ENCODE assay signal across 8 cellular contexts in the genomic region with DNA sequence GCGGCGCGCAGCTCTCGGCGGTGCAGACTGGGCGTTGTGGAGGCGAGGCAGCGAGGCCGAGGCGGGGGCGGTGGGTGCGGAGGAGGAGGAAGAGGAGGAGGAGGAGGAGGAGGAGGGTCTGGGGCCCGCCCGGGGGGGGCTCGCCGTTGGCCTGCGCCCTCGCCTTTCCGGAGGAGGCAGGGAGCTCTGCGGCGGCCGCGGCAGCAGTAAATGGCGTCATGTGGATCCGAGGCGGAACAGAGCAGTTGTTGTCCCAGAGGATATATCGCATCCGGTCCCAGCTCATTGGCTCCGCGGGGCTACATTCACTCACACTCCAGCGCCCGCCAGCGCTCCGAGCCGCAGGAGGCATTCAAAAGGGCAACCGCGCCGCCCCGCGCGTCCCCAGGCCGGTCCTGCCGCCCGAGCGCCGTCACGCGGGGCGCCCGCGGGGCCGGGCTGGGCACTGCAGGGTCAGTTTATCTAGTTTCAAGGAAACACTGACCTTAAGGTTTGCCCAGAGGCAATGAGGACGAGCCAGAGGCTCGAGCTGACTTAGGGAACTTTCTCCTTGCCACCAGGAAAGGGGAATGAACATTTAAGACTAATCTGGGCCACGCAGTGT. TPM values are rescaled to one million over a fixed set of nuclear protein-coding genes. Genes with fewer than 3 reads are reported as not detected.
A peak's percentile ranks its signal among the peaks of the same experiment; 100 is the strongest.
DNase-seq lines count a peak whose midpoint lies in the region; ATAC-seq, FAIRE-seq and TF ChIP-seq lines count a peak whose summit lies in the region.

A gene with protein sequence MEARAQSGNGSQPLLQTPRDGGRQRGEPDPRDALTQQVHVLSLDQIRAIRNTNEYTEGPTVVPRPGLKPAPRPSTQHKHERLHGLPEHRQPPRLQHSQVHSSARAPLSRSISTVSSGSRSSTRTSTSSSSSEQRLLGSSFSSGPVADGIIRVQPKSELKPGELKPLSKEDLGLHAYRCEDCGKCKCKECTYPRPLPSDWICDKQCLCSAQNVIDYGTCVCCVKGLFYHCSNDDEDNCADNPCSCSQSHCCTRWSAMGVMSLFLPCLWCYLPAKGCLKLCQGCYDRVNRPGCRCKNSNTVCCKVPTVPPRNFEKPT (minus strand): TSS at position 29 of the 604 bp plus-strand sequence. CDS start 3,421 bp downstream, outside the sequence.

- no peak for FAIRE-seq in GM12892 (lab: Jason Lieb, UNC)

- H3K79me2 ChIP-seq in PC-9 (ENCODE audit: low read depth) (peaks cover 45% of the 10 kb centered on the region), parathyroid adenoma (no peaks in the 10 kb centered on the region)

- H2AFZ ChIP-seq in PC-9 = peak within 1 kb of the TSS; percentile 87
- peak within 1 kb of the TSS; percentile 84 for H2AFZ ChIP-seq in parathyroid adenoma

- DNase-seq in ELR (ENCODE audit: low read depth) (peak; percentile 98), PC-9 (peak; percentile 85 to 91), ascending aorta (ENCODE audit: low spot score in 2 of 2) (peak; percentile 88 to 97), left ventricle myocardium superior (peak; percentile 96), GM12892 (ENCODE audit: insufficient read length) (no peak)

- no TSS peak for BruUV-seq in PC-9 (replicated peaks; lab: Mats Ljungman, UMichigan)

- no peaks in the 10 kb centered on the region for H3K9me2 ChIP-seq in PC-9 (ENCODE audit: insufficient read depth)

- intact Hi-C loops in PC-9 (cut with micrococcal nuclease; ENCODE audit: unreplicated experiment) = loop anchor here (1.0 to 10.0 kb wide), 8 partner anchors 101 to 939 kb away; no protein-coding TSS in a partner anchor
- intact Hi-C loops in ascending aorta (cut with DNase I) = loop anchor here (2.0 to 5.0 kb wide), 8 partner anchors 208 to 934 kb away; partner anchors contain the start of gene RBM26
- intact Hi-C loops in left ventricle myocardium superior (cut with micrococcal nuclease) = no loop called here

- H3K36me3 ChIP-seq in HUES48 (ENCODE audit: control insufficient read depth, insufficient read depth, low read length) (peaks cover 19% of the 10 kb centered on the region), PC-9 (ENCODE audit: low read depth) (peaks cover 8% of the 10 kb centered on the region; the same call in 1 of the 2 replicates), ascending aorta (peaks cover 0 to 13% of the 10 kb centered on the region in 2 donors), parathyroid adenoma (ENCODE audit: control insufficient read depth, insufficient read depth, low read length) (no peaks in the 10 kb centered on the region)

- POLR2A ChIA-PET in PC-9 (lab: Charles Lee; ENCODE audit: unreplicated experiment) = interaction anchor here (0.5 to 1.0 kb wide), 14 partner anchors 138 to 938 kb away, joined by 3 to 10 read pairs (median 5); no protein-coding TSS in a partner anchor

- peaks cover 13% of the 10 kb centered on the region for H3K27me3 ChIP-seq in HUES48 (ENCODE audit: control insufficient read depth, insufficient read depth, low read length)
- H3K27me3 ChIP-seq in PC-9 (ENCODE audit: insufficient read depth, low read depth) = no peaks in the 10 kb centered on the region
- no peaks in the 10 kb centered on the region for H3K27me3 ChIP-seq in ascending aorta
- no peaks in the 10 kb centered on the region for H3K27me3 ChIP-seq in parathyroid adenoma (ENCODE audit: control insufficient read depth, insufficient read depth, low read length)

- peak; percentile 40 for ATAC-seq in GM21576 (IDR thresholded peaks at IDR 0.05; ENCODE audit: unreplicated experiment)
- ATAC-seq in left ventricle myocardium superior = peak; percentile 80

- H3F3A ChIP-seq in PC-9 (ENCODE audit: insufficient read depth, low read depth) = no peaks in the 10 kb centered on the region; the same call in 1 of the 2 replicates

- H3K4me1 ChIP-seq in HUES48 (ENCODE audit: control insufficient read depth, insufficient read depth, low read length) = peaks cover 42% of the 10 kb centered on the region
- H3K4me1 ChIP-seq in PC-9 (replicated peaks; ENCODE audit: insufficient read depth) = peaks cover 8% of the 10 kb centered on the region
- H3K4me1 ChIP-seq in ascending aorta = peaks cover 0 to 16% of the 10 kb centered on the region in 2 donors
- H3K4me1 ChIP-seq in parathyroid adenoma = no peaks in the 10 kb centered on the region

- H4K20me1 ChIP-seq in PC-9 (ENCODE audit: insufficient read depth) = peaks cover 20% of the 10 kb centered on the region

- H3K4me3 ChIP-seq in HUES48 (ENCODE audit: low read depth, low read length) (peak within 1 kb of the TSS; percentile 98), PC-9 (peak within 1 kb of the TSS; percentile 94), ascending aorta (peak within 1 kb of the TSS; percentile 89 to 91), parathyroid adenoma (ENCODE audit: low read depth, low read length) (peak within 1 kb of the TSS; percentile 87)

- no peaks in the 10 kb centered on the region for H3K9me3 ChIP-seq in HUES48 (ENCODE audit: control insufficient read depth, insufficient read depth, low read length)
- no peaks in the 10 kb centered on the region for H3K9me3 ChIP-seq in PC-9 (ENCODE audit: insufficient read depth, low read depth)
- H3K9me3 ChIP-seq in ascending aorta = no peaks in the 10 kb centered on the region
- H3K9me3 ChIP-seq in parathyroid adenoma (ENCODE audit: control insufficient read depth, low read length) = no peaks in the 10 kb centered on the region

- peak within 1 kb of the TSS; percentile 91 for H3K4me2 ChIP-seq in PC-9
- H3K4me2 ChIP-seq in parathyroid adenoma (ENCODE audit: low read length) = peak within 1 kb of the TSS; percentile 84

- TF ChIP-seq POLR2A in GM12892 (IDR thresholded peaks at IDR 0.05; ENCODE audit: low read depth, low read length) = no peak

- CTCF ChIA-PET in PC-9 (lab: Charles Lee) = interaction anchor here (0.6 to 1.3 kb wide), 3 partner anchors 405 to 430 kb away, joined by 3 to 4 read pairs (median 3); no protein-coding TSS in a partner anchor

- TF ChIP-seq CTCF in PC-9 (conservative IDR thresholded peaks at IDR 0.05) = no peak
- TF ChIP-seq CTCF in ascending aorta (IDR thresholded peaks at IDR 0.05) = no peak
- no peak for TF ChIP-seq CTCF in parathyroid adenoma (IDR thresholded peaks at IDR 0.05)

- peak within 1 kb of the TSS; percentile 93 for H3K9ac ChIP-seq in HUES48 (ENCODE audit: low read depth, low read length)
- H3K9ac ChIP-seq in parathyroid adenoma = peak within 1 kb of the TSS; percentile 28

- peak within 1 kb of the TSS; percentile 100 for H3K27ac ChIP-seq in HUES48 (ENCODE audit: low read depth, low read length)
- peak within 1 kb of the TSS; percentile 72 for H3K27ac ChIP-seq in PC-9
- H3K27ac ChIP-seq in ascending aorta = peak within 1 kb of the TSS; percentile 96 to 97
- peak within 1 kb of the TSS; percentile 89 for H3K27ac ChIP-seq in parathyroid adenoma

RNA-seq across cellular contexts. Expression of the gene that starts here (rescaled TPM):
- 13.4 and 15.8 TPM in 2 replicates for total RNA-seq in PC-9 (2021)
- 78.2 TPM for total RNA-seq in ascending aorta
- 37.6 TPM for total RNA-seq in left ventricle myocardium superior
- polyA plus RNA-seq in GM12892 (2012; ENCODE audit: missing spikeins) = 0.38 TPM
